ENCODE assay signal across 12 cellular contexts in the genomic region with DNA sequence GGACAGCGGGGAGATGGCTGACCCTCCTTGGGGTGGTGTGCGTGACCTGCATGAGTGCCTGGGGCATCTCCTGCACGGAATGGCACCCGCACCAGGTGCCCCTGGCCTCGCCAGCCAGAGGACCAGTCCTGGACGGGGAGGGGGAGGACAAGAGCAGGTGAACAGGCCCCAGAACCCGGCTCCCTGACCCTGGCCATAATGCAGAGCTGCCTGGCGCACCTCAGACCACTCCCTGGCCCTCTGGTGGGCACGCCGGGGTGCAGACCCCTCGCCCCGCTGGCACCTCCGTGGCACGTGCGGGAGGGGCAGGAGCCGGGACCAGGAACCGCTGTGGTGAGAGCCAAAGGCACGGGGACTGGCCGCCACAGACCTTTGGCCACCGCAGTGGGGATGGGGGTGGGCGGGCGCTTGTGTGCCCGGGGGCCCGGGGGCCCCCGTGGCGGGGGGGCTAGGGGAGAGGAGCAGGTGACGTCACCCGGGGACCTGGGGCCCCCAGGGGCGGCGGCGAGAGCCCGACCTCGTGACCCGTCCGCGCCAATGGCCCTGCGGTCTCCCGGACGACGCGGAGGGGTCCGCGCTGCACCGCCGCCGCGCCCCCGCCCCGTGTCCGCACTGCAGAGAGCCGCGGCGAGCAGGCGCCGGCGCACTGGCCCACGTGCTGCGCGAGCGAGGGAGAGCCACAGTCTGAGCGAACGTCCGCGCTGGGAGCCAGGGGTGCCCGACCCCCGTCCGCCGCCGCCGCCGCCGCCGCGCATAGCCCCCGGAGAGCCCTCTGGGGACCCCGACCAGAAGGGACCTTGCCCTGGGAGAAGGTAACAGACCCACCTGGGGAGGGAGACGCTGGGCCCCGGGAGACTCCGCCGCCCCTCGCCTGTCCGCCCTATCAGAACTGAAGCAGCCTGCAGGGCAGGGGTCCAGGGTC. TPM values are rescaled to one million over a fixed set of nuclear protein-coding genes. Genes with fewer than 3 reads are reported as not detected.
DNase-seq lines count a peak whose midpoint lies in the region; ATAC-seq and TF ChIP-seq lines count a peak whose summit lies in the region.
"Had no signal": no experiment of that assay in that cellular context is flagged by ENCODE, and none has a peak within 500 bp of the region (broad histone marks: within the 10 kb centered on the region; RNA-seq: fewer than 3 reads in every experiment).

A gene with protein sequence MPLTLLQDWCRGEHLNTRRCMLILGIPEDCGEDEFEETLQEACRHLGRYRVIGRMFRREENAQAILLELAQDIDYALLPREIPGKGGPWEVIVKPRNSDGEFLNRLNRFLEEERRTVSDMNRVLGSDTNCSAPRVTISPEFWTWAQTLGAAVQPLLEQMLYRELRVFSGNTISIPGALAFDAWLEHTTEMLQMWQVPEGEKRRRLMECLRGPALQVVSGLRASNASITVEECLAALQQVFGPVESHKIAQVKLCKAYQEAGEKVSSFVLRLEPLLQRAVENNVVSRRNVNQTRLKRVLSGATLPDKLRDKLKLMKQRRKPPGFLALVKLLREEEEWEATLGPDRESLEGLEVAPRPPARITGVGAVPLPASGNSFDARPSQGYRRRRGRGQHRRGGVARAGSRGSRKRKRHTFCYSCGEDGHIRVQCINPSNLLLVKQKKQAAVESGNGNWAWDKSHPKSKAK (plus strand): TSS at position 644 of the 922 bp plus-strand sequence. CDS start 586 bp downstream, outside the sequence.

- no peak for TF ChIP-seq POLR2A in testis (IDR thresholded peaks at IDR 0.05)
- no peak for TF ChIP-seq POLR2A in gastrocnemius medialis (IDR thresholded peaks at IDR 0.05)

- H3K36me3 ChIP-seq in mesodermal cell (ENCODE audit: control insufficient read depth, insufficient read depth, low read length) (no peaks in the 10 kb centered on the region), testis (ENCODE audit: low read depth, missing control alignments) (no peaks in the 10 kb centered on the region), gastrocnemius medialis (no peaks in the 10 kb centered on the region)
- H3K36me3 ChIP-seq: spleen had no signal

- H3K27ac ChIP-seq in mesodermal cell (ENCODE audit: low read depth, low read length, severe bottlenecking): no peak within 1 kb of the TSS
- H3K27ac ChIP-seq in testis: peak within 1 kb of the TSS in 1 of 2 donors; percentile 36
- H3K27ac ChIP-seq in gastrocnemius medialis: no peak within 1 kb of the TSS
- H3K27ac ChIP-seq: body of pancreas, spleen had no signal

- 80% methylated on average over 3 to 4 of the region's 82 CpGs for WGBS in mesodermal cell (ENCODE audit: insufficient coverage in 2 of 2), 2 experiments
- 45% methylated on average over 7 of the region's 82 CpGs; no CpG with 5 or more reads in 1 of the 2 donors for WGBS in testis, 2 donors

- no peak for TF ChIP-seq CTCF in testis (IDR thresholded peaks at IDR 0.05)
- no peak for TF ChIP-seq CTCF in gastrocnemius medialis (IDR thresholded peaks at IDR 0.05 in 4 of 5, conservative IDR thresholded peaks at IDR 0.05 in 1 of 5)

- intact Hi-C loops in Right ventricle myocardium superior (cut with DNase I) (no loop called here), cardiac septum (cut with DNase I) (no loop called here), testis (cut with DNase I; ENCODE audit: low total_unique reads) (no loop called here), gastrocnemius medialis (cut with DNase I; ENCODE audit: low total_unique reads) (no loop called here)

- DNase-seq in Right ventricle myocardium superior: no peak
- DNase-seq in cardiac septum (ENCODE audit: low spot score): no peak
- DNase-seq in cerebellum (ENCODE audit: low spot score): peak; percentile 45
- peak; percentile 40 for DNase-seq in testis
- no peak for DNase-seq in gastrocnemius medialis
- DNase-seq in NCI-H1694 (lab: John Stamatoyannopoulos, UW): no peak
- no peak for DNase-seq in NCI-H774 (lab: John Stamatoyannopoulos, UW)
- DNase-seq: CD4-positive, CD25-positive, alpha-beta regulatory T cell; spleen; SW 1271 had no signal

- ATAC-seq in Right ventricle myocardium superior (ENCODE audit: poor library complexity) (peak; percentile 72), gastrocnemius medialis (no peak)
- ATAC-seq: body of pancreas had no signal

- H3K27me3 ChIP-seq in testis: no peaks in the 10 kb centered on the region
- H3K27me3 ChIP-seq in gastrocnemius medialis: peaks cover 0 to 13% (median 8%) of the 10 kb centered on the region in 3 donors
- H3K27me3 ChIP-seq: body of pancreas had no signal

- H3K9me3 ChIP-seq in mesodermal cell (ENCODE audit: control insufficient read depth, low read length): no peaks in the 10 kb centered on the region
- no peaks in the 10 kb centered on the region for H3K9me3 ChIP-seq in testis
- H3K9me3 ChIP-seq in gastrocnemius medialis: no peaks in the 10 kb centered on the region
- H3K9me3 ChIP-seq: body of pancreas, spleen had no signal

- H3K4me1 ChIP-seq in mesodermal cell (ENCODE audit: control insufficient read depth, insufficient read depth, low read length, poor library complexity, severe bottlenecking): no peaks in the 10 kb centered on the region
- H3K4me1 ChIP-seq in testis: no peaks in the 10 kb centered on the region
- H3K4me1 ChIP-seq in gastrocnemius medialis: no peaks in the 10 kb centered on the region

- H3K4me3 ChIP-seq in mesodermal cell (ENCODE audit: extremely low read depth, insufficient read depth, low read length, poor library complexity, severe bottlenecking) (peak within 1 kb of the TSS; percentile 18), testis (peak within 1 kb of the TSS in 1 of 2 donors; percentile 31), gastrocnemius medialis (peak within 1 kb of the TSS in 2 of 4 donors; percentile 21 to 26)
- H3K4me3 ChIP-seq: body of pancreas had no signal

- in situ Hi-C loops in gastrocnemius medialis (cut with MboI; ENCODE audit: low sequenced_read_pairs in 4 of 4): no loop called here

RNA-seq across cellular contexts. Expression of the gene that starts here (rescaled TPM):
- total RNA-seq in Right ventricle myocardium superior (2.5 TPM), cardiac septum (0.48 TPM), cerebellum (8.1 TPM), testis (10 to 100 TPM; 28.2 to 35.0 TPM), gastrocnemius medialis (not detected)
- polyA plus RNA-seq in mesodermal cell (2013, experiment 1 of 2): 1.3 TPM
- 1.2 TPM for polyA plus RNA-seq in mesodermal cell (2013, experiment 2 of 2)
- 26.2 TPM for polyA plus RNA-seq in testis (ENCODE audit: insufficient read depth, low read depth, low replicate concordance)

Comparison
In these comparisons a context has a peak if more than half of its experiments do, and no peak if none do; other contexts are left out.
1. DNase-seq: peak in cerebellum (single experiment) and testis (single experiment); none in Right ventricle myocardium superior (single experiment), cardiac septum (single experiment), gastrocnemius medialis (0 of 2), NCI-H1694 (single experiment) and NCI-H774 (single experiment).